In the genomic region with DNA sequence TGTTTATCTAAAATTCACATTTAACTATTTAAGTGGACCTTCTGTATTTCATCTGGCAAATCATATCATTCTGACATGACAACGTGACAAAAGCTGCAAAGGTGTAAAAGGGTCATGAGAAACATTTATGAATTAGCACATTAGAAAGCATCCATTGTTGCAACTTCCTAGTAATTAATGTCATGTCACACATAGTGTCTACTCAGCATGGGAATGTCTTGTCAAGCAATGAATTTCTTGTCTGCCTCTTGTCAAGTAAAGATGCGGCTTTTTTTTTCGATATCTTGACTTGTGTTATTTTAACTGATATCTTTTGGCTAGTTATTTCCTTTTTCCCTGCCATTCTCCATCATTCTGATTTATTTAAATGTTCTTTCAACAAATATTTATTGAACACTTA, we compare ENCODE assay signal across 34 cellular contexts.
"Had no signal": no experiment of that assay in that cellular context is flagged by ENCODE, and none has a peak within 500 bp of the region (broad histone marks: within the 10 kb centered on the region; RNA-seq: fewer than 3 reads in every experiment).

No MANE protein-coding gene starts in this region.

- H3K36me3 ChIP-seq: MG63 had no signal

- H3K4me3 ChIP-seq: MG63 had no signal

- DNase-seq: Karpas-422, Kasumi-1, MG63, MM.1S, MV-4-11, NCI-H1048, NCI-H1092, NCI-H1092 treated with DMSO at 0.1 percent for 48 hours, NCI-H1105, NCI-H1105 treated with DMSO at 0.1 percent for 48 hours, NCI-H1417, NCI-H1417 treated with DMSO at 0.1 percent for 48 hours, NCI-H1436, NCI-H1436 treated with DMSO at 0.1 percent for 48 hours, NCI-H146, NCI-H1694, NCI-H1694 treated with DMSO at 0.1 percent for 48 hours, NCI-H187, NCI-H187 treated with DMSO at 0.1 percent for 48 hours, NCI-H1930, NCI-H2029, NCI-H2029 treated with DMSO at 0.1 percent for 48 hours, NCI-H2081, NCI-H2081 treated with DMSO at 0.1 percent for 48 hours, NCI-H2107, NCI-H2171, NCI-H2171 treated with DMSO at 0.1 percent for 48 hours, NCI-H2227 treated with DMSO at 0.1 percent for 48 hours, NCI-H226, NCI-H345, NCI-H446, NCI-H446 treated with DMSO at 0.1 percent for 48 hours, NCI-H510A, NCI-H510A treated with DMSO at 0.1 percent for 48 hours had no signal

- H3K9me3 ChIP-seq: MG63 had no signal

- H3K27me3 ChIP-seq: MG63 had no signal
